Comparison of ENCODE assay signal across 1 cellular context in genomic region chr10:7027237-7027912, GRCh38.
TF ChIP-seq lines count a peak whose summit lies in the region.

No MANE protein-coding gene starts in this region.

TF ChIP-seq in K562, 482 proteins besides CTCF, POLR2A, EP300 and RAD21 (continued from another document and continues in another):
- TF ChIP-seq JUND (IDR thresholded peaks at IDR 0.05; ENCODE audit: borderline replicate concordance, low read depth, low read length) (peak; percentile 14; the same call in 1 of the 2 replicates), JUND (tag; IDR thresholded peaks at IDR 0.05; ENCODE audit: borderline replicate concordance, low read depth, low read length) (no peak), SMAD4 (CRISPR knock-in tag; conservative IDR thresholded peaks at IDR 0.05) (peak; percentile 29; the same call in 1 of the 2 replicates), MYC (IDR thresholded peaks at IDR 0.05; ENCODE audit: low read depth, low read length) (peak; percentile 25), MYC (CRISPR knock-in tag; IDR thresholded peaks at IDR 0.05; ENCODE audit: borderline replicate concordance, low read depth) (no peak), ZNF239 (CRISPR knock-in tag; IDR thresholded peaks at IDR 0.05) (no peak), ZNF583 (CRISPR knock-in tag; IDR thresholded peaks at IDR 0.05) (0 out of 2 replicates have a peak, but pooled peaks have one; percentile 10), GATAD2B (IDR thresholded peaks at IDR 0.05; ENCODE audit: borderline replicate concordance) (0 out of 2 replicates have a peak, but pooled peaks have one; percentile 43), BRD9 (IDR thresholded peaks at IDR 0.05; ENCODE audit: low read depth, partially characterized antibody) (peak; percentile 2), TFE3 (CRISPR knock-in tag; IDR thresholded peaks at IDR 0.05) (peak; percentile 56; the same call in 1 of the 2 replicates), NELFE (IDR thresholded peaks at IDR 0.05; ENCODE audit: insufficient read depth, insufficient read length) (no peak), ZNF609 (CRISPR knock-in tag; IDR thresholded peaks at IDR 0.05; ENCODE audit: borderline replicate concordance) (no peak), L3MBTL2 (IDR thresholded peaks at IDR 0.05) (peak; percentile 51; the same call in 1 of the 2 replicates), FOXM1 (IDR thresholded peaks at IDR 0.05; ENCODE audit: low read depth) (no peak; the same call in 1 of the 2 replicates), FOXM1 (CRISPR knock-in tag; IDR thresholded peaks at IDR 0.05; ENCODE audit: low read depth) (no peak), ZC3H8 (IDR thresholded peaks at IDR 0.05) (no peak), ZNF311 (CRISPR knock-in tag; IDR thresholded peaks at IDR 0.05) (peak; percentile 49), ZNF444 (CRISPR knock-in tag; IDR thresholded peaks at IDR 0.05) (0 out of 2 replicates have a peak, but pooled peaks have one; percentile 10), HDAC1 (IDR thresholded peaks at IDR 0.05) (no peak), CBFA2T2 (conservative IDR thresholded peaks at IDR 0.05) (0 out of 2 replicates have a peak, but pooled peaks have one; percentile 19)
- TF ChIP-seq, protein P1, sequence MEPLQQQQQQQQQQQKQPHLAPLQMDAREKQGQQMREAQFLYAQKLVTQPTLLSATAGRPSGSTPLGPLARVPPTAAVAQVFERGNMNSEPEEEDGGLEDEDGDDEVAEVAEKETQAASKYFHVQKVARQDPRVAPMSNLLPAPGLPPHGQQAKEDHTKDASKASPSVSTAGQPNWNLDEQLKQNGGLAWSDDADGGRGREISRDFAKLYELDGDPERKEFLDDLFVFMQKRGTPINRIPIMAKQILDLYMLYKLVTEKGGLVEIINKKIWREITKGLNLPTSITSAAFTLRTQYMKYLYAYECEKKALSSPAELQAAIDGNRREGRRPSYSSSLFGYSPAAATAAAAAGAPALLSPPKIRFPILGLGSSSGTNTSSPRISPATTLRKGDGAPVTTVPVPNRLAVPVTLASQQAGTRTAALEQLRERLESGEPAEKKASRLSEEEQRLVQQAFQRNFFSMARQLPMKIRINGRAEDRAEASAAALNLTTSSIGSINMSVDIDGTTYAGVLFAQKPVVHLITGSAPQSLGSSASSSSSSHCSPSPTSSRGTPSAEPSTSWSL (CRISPR knock-in tag; IDR thresholded peaks at IDR 0.05; ENCODE audit: borderline replicate concordance): no peak
- TF ChIP-seq, protein P2, sequence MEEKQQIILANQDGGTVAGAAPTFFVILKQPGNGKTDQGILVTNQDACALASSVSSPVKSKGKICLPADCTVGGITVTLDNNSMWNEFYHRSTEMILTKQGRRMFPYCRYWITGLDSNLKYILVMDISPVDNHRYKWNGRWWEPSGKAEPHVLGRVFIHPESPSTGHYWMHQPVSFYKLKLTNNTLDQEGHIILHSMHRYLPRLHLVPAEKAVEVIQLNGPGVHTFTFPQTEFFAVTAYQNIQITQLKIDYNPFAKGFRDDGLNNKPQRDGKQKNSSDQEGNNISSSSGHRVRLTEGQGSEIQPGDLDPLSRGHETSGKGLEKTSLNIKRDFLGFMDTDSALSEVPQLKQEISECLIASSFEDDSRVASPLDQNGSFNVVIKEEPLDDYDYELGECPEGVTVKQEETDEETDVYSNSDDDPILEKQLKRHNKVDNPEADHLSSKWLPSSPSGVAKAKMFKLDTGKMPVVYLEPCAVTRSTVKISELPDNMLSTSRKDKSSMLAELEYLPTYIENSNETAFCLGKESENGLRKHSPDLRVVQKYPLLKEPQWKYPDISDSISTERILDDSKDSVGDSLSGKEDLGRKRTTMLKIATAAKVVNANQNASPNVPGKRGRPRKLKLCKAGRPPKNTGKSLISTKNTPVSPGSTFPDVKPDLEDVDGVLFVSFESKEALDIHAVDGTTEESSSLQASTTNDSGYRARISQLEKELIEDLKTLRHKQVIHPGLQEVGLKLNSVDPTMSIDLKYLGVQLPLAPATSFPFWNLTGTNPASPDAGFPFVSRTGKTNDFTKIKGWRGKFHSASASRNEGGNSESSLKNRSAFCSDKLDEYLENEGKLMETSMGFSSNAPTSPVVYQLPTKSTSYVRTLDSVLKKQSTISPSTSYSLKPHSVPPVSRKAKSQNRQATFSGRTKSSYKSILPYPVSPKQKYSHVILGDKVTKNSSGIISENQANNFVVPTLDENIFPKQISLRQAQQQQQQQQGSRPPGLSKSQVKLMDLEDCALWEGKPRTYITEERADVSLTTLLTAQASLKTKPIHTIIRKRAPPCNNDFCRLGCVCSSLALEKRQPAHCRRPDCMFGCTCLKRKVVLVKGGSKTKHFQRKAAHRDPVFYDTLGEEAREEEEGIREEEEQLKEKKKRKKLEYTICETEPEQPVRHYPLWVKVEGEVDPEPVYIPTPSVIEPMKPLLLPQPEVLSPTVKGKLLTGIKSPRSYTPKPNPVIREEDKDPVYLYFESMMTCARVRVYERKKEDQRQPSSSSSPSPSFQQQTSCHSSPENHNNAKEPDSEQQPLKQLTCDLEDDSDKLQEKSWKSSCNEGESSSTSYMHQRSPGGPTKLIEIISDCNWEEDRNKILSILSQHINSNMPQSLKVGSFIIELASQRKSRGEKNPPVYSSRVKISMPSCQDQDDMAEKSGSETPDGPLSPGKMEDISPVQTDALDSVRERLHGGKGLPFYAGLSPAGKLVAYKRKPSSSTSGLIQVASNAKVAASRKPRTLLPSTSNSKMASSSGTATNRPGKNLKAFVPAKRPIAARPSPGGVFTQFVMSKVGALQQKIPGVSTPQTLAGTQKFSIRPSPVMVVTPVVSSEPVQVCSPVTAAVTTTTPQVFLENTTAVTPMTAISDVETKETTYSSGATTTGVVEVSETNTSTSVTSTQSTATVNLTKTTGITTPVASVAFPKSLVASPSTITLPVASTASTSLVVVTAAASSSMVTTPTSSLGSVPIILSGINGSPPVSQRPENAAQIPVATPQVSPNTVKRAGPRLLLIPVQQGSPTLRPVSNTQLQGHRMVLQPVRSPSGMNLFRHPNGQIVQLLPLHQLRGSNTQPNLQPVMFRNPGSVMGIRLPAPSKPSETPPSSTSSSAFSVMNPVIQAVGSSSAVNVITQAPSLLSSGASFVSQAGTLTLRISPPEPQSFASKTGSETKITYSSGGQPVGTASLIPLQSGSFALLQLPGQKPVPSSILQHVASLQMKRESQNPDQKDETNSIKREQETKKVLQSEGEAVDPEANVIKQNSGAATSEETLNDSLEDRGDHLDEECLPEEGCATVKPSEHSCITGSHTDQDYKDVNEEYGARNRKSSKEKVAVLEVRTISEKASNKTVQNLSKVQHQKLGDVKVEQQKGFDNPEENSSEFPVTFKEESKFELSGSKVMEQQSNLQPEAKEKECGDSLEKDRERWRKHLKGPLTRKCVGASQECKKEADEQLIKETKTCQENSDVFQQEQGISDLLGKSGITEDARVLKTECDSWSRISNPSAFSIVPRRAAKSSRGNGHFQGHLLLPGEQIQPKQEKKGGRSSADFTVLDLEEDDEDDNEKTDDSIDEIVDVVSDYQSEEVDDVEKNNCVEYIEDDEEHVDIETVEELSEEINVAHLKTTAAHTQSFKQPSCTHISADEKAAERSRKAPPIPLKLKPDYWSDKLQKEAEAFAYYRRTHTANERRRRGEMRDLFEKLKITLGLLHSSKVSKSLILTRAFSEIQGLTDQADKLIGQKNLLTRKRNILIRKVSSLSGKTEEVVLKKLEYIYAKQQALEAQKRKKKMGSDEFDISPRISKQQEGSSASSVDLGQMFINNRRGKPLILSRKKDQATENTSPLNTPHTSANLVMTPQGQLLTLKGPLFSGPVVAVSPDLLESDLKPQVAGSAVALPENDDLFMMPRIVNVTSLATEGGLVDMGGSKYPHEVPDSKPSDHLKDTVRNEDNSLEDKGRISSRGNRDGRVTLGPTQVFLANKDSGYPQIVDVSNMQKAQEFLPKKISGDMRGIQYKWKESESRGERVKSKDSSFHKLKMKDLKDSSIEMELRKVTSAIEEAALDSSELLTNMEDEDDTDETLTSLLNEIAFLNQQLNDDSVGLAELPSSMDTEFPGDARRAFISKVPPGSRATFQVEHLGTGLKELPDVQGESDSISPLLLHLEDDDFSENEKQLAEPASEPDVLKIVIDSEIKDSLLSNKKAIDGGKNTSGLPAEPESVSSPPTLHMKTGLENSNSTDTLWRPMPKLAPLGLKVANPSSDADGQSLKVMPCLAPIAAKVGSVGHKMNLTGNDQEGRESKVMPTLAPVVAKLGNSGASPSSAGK (IDR thresholded peaks at IDR 0.05): peak; percentile 70
- TF ChIP-seq, protein P3, sequence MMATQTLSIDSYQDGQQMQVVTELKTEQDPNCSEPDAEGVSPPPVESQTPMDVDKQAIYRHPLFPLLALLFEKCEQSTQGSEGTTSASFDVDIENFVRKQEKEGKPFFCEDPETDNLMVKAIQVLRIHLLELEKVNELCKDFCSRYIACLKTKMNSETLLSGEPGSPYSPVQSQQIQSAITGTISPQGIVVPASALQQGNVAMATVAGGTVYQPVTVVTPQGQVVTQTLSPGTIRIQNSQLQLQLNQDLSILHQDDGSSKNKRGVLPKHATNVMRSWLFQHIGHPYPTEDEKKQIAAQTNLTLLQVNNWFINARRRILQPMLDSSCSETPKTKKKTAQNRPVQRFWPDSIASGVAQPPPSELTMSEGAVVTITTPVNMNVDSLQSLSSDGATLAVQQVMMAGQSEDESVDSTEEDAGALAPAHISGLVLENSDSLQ (IDR thresholded peaks at IDR 0.05): 0 out of 2 replicates have a peak, but pooled peaks have one; percentile 7
- TF ChIP-seq, protein P4, sequence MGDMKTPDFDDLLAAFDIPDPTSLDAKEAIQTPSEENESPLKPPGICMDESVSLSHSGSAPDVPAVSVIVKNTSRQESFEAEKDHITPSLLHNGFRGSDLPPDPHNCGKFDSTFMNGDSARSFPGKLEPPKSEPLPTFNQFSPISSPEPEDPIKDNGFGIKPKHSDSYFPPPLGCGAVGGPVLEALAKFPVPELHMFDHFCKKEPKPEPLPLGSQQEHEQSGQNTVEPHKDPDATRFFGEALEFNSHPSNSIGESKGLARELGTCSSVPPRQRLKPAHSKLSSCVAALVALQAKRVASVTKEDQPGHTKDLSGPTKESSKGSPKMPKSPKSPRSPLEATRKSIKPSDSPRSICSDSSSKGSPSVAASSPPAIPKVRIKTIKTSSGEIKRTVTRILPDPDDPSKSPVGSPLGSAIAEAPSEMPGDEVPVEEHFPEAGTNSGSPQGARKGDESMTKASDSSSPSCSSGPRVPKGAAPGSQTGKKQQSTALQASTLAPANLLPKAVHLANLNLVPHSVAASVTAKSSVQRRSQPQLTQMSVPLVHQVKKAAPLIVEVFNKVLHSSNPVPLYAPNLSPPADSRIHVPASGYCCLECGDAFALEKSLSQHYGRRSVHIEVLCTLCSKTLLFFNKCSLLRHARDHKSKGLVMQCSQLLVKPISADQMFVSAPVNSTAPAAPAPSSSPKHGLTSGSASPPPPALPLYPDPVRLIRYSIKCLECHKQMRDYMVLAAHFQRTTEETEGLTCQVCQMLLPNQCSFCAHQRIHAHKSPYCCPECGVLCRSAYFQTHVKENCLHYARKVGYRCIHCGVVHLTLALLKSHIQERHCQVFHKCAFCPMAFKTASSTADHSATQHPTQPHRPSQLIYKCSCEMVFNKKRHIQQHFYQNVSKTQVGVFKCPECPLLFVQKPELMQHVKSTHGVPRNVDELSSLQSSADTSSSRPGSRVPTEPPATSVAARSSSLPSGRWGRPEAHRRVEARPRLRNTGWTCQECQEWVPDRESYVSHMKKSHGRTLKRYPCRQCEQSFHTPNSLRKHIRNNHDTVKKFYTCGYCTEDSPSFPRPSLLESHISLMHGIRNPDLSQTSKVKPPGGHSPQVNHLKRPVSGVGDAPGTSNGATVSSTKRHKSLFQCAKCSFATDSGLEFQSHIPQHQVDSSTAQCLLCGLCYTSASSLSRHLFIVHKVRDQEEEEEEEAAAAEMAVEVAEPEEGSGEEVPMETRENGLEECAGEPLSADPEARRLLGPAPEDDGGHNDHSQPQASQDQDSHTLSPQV (IDR thresholded peaks at IDR 0.05): peak; percentile 59
- TF ChIP-seq, protein P5, sequence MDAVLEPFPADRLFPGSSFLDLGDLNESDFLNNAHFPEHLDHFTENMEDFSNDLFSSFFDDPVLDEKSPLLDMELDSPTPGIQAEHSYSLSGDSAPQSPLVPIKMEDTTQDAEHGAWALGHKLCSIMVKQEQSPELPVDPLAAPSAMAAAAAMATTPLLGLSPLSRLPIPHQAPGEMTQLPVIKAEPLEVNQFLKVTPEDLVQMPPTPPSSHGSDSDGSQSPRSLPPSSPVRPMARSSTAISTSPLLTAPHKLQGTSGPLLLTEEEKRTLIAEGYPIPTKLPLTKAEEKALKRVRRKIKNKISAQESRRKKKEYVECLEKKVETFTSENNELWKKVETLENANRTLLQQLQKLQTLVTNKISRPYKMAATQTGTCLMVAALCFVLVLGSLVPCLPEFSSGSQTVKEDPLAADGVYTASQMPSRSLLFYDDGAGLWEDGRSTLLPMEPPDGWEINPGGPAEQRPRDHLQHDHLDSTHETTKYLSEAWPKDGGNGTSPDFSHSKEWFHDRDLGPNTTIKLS (IDR thresholded peaks at IDR 0.05; ENCODE audit: borderline replicate concordance, low read depth): peak; percentile 25; the same call in 1 of the 2 replicates
